Comparison of ENCODE assay signal across 8 cellular contexts in the genomic region with DNA sequence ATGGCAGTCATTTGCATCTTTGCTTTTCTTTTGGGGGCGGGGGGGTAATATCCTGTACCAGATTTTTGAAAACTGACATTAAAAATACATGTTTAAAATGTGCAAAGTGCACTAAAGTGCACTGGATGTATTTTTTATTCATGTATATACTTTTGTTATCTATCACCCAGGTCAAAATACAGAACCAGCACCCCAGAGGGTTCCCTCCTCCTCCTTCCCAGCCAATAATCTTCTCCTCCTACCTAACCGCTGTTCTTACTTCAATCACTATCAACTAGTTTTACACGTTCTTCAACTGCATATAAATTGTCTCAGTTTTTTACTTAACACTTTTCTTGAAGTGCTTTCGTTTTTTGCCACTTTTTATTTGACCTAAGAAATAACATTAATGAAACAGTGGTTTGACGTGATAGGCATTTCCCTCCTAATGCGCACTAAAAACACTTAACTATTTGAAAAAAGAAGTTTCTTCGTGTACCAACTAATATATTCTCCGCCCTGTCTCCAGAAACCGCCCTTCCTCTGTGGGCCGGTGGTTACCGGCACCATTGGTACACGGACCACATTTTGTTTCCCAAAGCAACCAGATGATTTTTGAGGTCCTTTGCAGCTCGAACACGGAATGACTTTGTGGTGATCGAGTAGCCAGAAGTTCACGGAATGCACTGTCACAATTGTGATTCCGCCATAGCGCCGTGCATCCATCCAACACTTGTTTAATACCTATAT. TPM values are rescaled to one million over a fixed set of nuclear protein-coding genes. Genes with fewer than 3 reads are reported as not detected.
DNase-seq lines count a peak whose midpoint lies in the region; ATAC-seq and TF ChIP-seq lines count a peak whose summit lies in the region.

No MANE protein-coding gene starts in this region.

- CTCF ChIA-PET in activated B cell treated with CpG ODN at 0.5 μM for 24 hours (lab: Charles Lee): interaction anchor here (1.0 to 2.2 kb wide), 6 partner anchors 34 to 83 kb away, joined by 3 to 11 read pairs (median 6); no protein-coding TSS in a partner anchor

- H3K36me3 ChIP-seq in cardiac muscle cell (no peaks in the 10 kb centered on the region), endocrine pancreas (ENCODE audit: control insufficient read depth, insufficient read depth, low read length) (no peaks in the 10 kb centered on the region), vagina (no peaks in the 10 kb centered on the region)

- intact Hi-C loops in left ventricle myocardium superior (cut with micrococcal nuclease): no loop called here
- intact Hi-C loops in activated B cell treated with CpG ODN at 0.5 μM for 24 hours (cut with micrococcal nuclease): loop anchor here (1.0 to 2.0 kb wide), 5 partner anchors 19 to 63 kb away; no protein-coding TSS in a partner anchor
- intact Hi-C loops in vagina (cut with DNase I): no loop called here

- H3K27ac Mint-ChIP-seq in activated B cell treated with CpG ODN at 0.5 μM for 24 hours (peak overlapping the region; percentile 94), neural crest cell (ENCODE audit: unreplicated experiment) (peak overlapping the region; percentile 8)

- peak overlapping the region; percentile 97 for H3K27ac ChIP-seq in cardiac muscle cell
- peak overlapping the region; percentile 95 for H3K27ac ChIP-seq in vagina

- H3K4me1 Mint-ChIP-seq in activated B cell treated with CpG ODN at 0.5 μM for 24 hours: peaks cover 37% of the 10 kb centered on the region
- H3K4me1 Mint-ChIP-seq in neural crest cell: peaks cover 30% of the 10 kb centered on the region

- no peaks in the 10 kb centered on the region for H3K9me3 ChIP-seq in cardiac muscle cell (ENCODE audit: low read depth)
- H3K9me3 ChIP-seq in endocrine pancreas (ENCODE audit: control insufficient read depth, low read length): no peaks in the 10 kb centered on the region
- H3K9me3 ChIP-seq in vagina: no peaks in the 10 kb centered on the region

- H3K27me3 Mint-ChIP-seq in activated B cell treated with CpG ODN at 0.5 μM for 24 hours (no peaks in the 10 kb centered on the region), neural crest cell (ENCODE audit: low read depth) (no peaks in the 10 kb centered on the region)

- H3K27me3 ChIP-seq in cardiac muscle cell (no peaks in the 10 kb centered on the region), endocrine pancreas (ENCODE audit: control insufficient read depth, insufficient read depth, low read length) (no peaks in the 10 kb centered on the region), vagina (no peaks in the 10 kb centered on the region)

- TF ChIP-seq POLR2A in vagina (IDR thresholded peaks at IDR 0.05): no peak

- H3K36me3 Mint-ChIP-seq in activated B cell treated with CpG ODN at 0.5 μM for 24 hours (ENCODE audit: low read depth): peaks cover 13% of the 10 kb centered on the region
- H3K36me3 Mint-ChIP-seq in neural crest cell (ENCODE audit: low read depth): no peaks in the 10 kb centered on the region

- H3K4me3 ChIP-seq in cardiac muscle cell (peak overlapping the region; percentile 96), endocrine pancreas (ENCODE audit: control insufficient read depth, insufficient read depth, low read length) (peak overlapping the region; percentile 93), vagina (peak overlapping the region; percentile 85 to 86)

- POLR2A ChIA-PET in activated B cell treated with CpG ODN at 0.5 μM for 24 hours (lab: Charles Lee): interaction anchor here (0.7 to 13.7 kb wide), 28 partner anchors 9 to 312 kb away, joined by 3 to 395 read pairs (median 5); no protein-coding TSS in a partner anchor

- no peaks in the 10 kb centered on the region for H3K9me3 Mint-ChIP-seq in activated B cell treated with CpG ODN at 0.5 μM for 24 hours
- no peaks in the 10 kb centered on the region for H3K9me3 Mint-ChIP-seq in neural crest cell

- TF ChIP-seq CTCF in cardiac muscle cell (IDR thresholded peaks at IDR 0.05; ENCODE audit: low read depth, low read length) (no peak), activated B cell treated with CpG ODN at 0.5 μM for 24 hours (IDR thresholded peaks at IDR 0.05) (no peak), neural crest cell (conservative IDR thresholded peaks at IDR 0.05) (no peak), vagina (IDR thresholded peaks at IDR 0.05) (no peak)

- ATAC-seq in left ventricle myocardium superior (no peak), activated B cell treated with CpG ODN at 0.5 μM for 24 hours (ENCODE audit: low read depth) (no peak), GM21367 (IDR thresholded peaks at IDR 0.05; ENCODE audit: unreplicated experiment) (no peak)

- H3K4me1 ChIP-seq in cardiac muscle cell (ENCODE audit: low read depth): peaks cover 16% of the 10 kb centered on the region
- no peaks in the 10 kb centered on the region for H3K4me1 ChIP-seq in endocrine pancreas (ENCODE audit: control insufficient read depth, insufficient read depth, low read length)
- peaks cover 29% of the 10 kb centered on the region for H3K4me1 ChIP-seq in vagina

- H3K9ac ChIP-seq in endocrine pancreas (ENCODE audit: control insufficient read depth, insufficient read depth, low read length): peak overlapping the region; percentile 84

- DNase-seq in cardiac muscle cell (ENCODE audit: low read depth in 1 of 2, low spot score in 1 of 2) (no peak), left ventricle myocardium superior (no peak), activated B cell treated with CpG ODN at 0.5 μM for 24 hours (peak; percentile 31), neural crest cell (ENCODE audit: low read depth, low spot score) (no peak), vagina (ENCODE audit: extremely low spot score in 2 of 2) (no peak), iPS-NIHi7 (ENCODE audit: extremely low spot score) (no peak)

- peak overlapping the region; percentile 93 for H3K4me3 Mint-ChIP-seq in activated B cell treated with CpG ODN at 0.5 μM for 24 hours
- H3K4me3 Mint-ChIP-seq in neural crest cell: peak overlapping the region; percentile 95

RNA-seq across cellular contexts. Expression of a gene that starts 0.8 kb away (rescaled TPM):
- total RNA-seq in cardiac muscle cell (72.5 and 108 TPM in 2 replicates), left ventricle myocardium superior (284 TPM), activated B cell treated with CpG ODN at 0.5 μM for 24 hours (254 and 290 TPM in 2 replicates), neural crest cell (79.9 and 81.3 TPM in 2 replicates), vagina (177 TPM)
- polyA plus RNA-seq in cardiac muscle cell: 53.1 and 86.9 TPM in 2 replicates
